Comparison of ENCODE assay signal across 14 cellular contexts in genomic region chr2:149901231-149901859, GRCh38.
DNase-seq lines count a peak whose midpoint lies in the region; ATAC-seq and TF ChIP-seq lines count a peak whose summit lies in the region.
"Had no signal": no experiment of that assay in that cellular context is flagged by ENCODE, and none has a peak within 500 bp of the region (broad histone marks: within the 10 kb centered on the region; RNA-seq: fewer than 3 reads in every experiment).

No MANE protein-coding gene starts in this region.

- H2AFZ ChIP-seq in IMR-90 (replicated peaks; ENCODE audit: low read length, poor library complexity): no peak overlapping the region
- peak overlapping the region; percentile 46 for H2AFZ ChIP-seq in neuronal stem cell (ENCODE audit: low read length)

- H2BK12ac ChIP-seq in neuronal stem cell (ENCODE audit: low read length): no peak overlapping the region

- H4K91ac ChIP-seq in IMR-90 (ENCODE audit: insufficient read depth, low read depth, low read length): no peak overlapping the region
- no peak overlapping the region for H4K91ac ChIP-seq in neuronal stem cell (ENCODE audit: low read depth, low read length, poor library complexity)

- H2BK20ac ChIP-seq in IMR-90 (ENCODE audit: low read depth, low read length): no peak overlapping the region

- in situ Hi-C loops in IMR-90 (cut with MboI; ENCODE audit: low sequenced_read_pairs): no loop called here

- H3K9me1 ChIP-seq in IMR-90 (ENCODE audit: insufficient read depth, low read length): no peaks in the 10 kb centered on the region

- H3K23ac ChIP-seq in IMR-90 (ENCODE audit: low read depth, low read length) (no peak overlapping the region), neuronal stem cell (ENCODE audit: low read depth, low read length, poor library complexity) (no peak overlapping the region), mesendoderm (ENCODE audit: low read length) (no peak overlapping the region)

- no peak overlapping the region for H2AK5ac ChIP-seq in IMR-90 (ENCODE audit: low read depth, low read length)
- H2AK5ac ChIP-seq in neuronal stem cell (ENCODE audit: low read depth, low read length): no peak overlapping the region
- no peak overlapping the region for H2AK5ac ChIP-seq in mesendoderm (ENCODE audit: low read length)

- H3K4ac ChIP-seq in IMR-90 (ENCODE audit: low read depth, low read length) (no peak overlapping the region), neuronal stem cell (ENCODE audit: low read length) (no peak overlapping the region), mesendoderm (ENCODE audit: low read depth, low read length) (no peak overlapping the region)

- no peak; the same call in 1 of the 2 replicates for ATAC-seq in IMR-90 (ENCODE audit: low read depth)
- ATAC-seq in HG03469 (IDR thresholded peaks at IDR 0.05; ENCODE audit: unreplicated experiment): no peak
- ATAC-seq: CD8-positive, alpha-beta T cell had no signal

- no peaks in the 10 kb centered on the region for H3K36me3 ChIP-seq in IMR-90 (ENCODE audit: control insufficient read depth, insufficient read depth, low read length)
- H3K36me3 ChIP-seq in neuronal stem cell (replicated peaks in 1 of 2; ENCODE audit: control insufficient read depth in 2 of 2, insufficient read depth in 2 of 2, low read length in 2 of 2): no peaks in the 10 kb centered on the region
- no peaks in the 10 kb centered on the region for H3K36me3 ChIP-seq in mesendoderm (ENCODE audit: control insufficient read depth, insufficient read depth, low read length)
- H3K36me3 ChIP-seq: HAP-1 had no signal

- no TSS peak for BruUV-seq in IMR-90 (replicated peaks; lab: Mats Ljungman, UMichigan)

- H2BK5ac ChIP-seq in IMR-90 (ENCODE audit: low read depth, low read length, poor library complexity, severe bottlenecking) (no peak overlapping the region), neuronal stem cell (ENCODE audit: low read length) (no peak overlapping the region), mesendoderm (ENCODE audit: low read length) (no peak overlapping the region)

- H3K79me1 ChIP-seq in IMR-90 (ENCODE audit: low read depth in 1 of 2, low read length in 2 of 2): no peaks in the 10 kb centered on the region
- H3K79me1 ChIP-seq in neuronal stem cell (ENCODE audit: low read depth, low read length): no peaks in the 10 kb centered on the region
- H3K79me1 ChIP-seq in mesendoderm (ENCODE audit: low read length): no peaks in the 10 kb centered on the region

- no peaks in the 10 kb centered on the region for H4K20me1 ChIP-seq in IMR-90 (ENCODE audit: insufficient read depth, low read length)

- no peaks in the 10 kb centered on the region for H3K9me3 ChIP-seq in IMR-90 (ENCODE audit: control insufficient read depth, insufficient read depth, low read length)
- peaks cover 0 to 2% of the 10 kb centered on the region in 2 donors for H3K9me3 ChIP-seq in neuronal stem cell (replicated peaks in 1 of 2; ENCODE audit: control insufficient read depth in 2 of 2, insufficient read depth in 1 of 2, low read depth in 1 of 2, low read length in 2 of 2)
- H3K9me3 ChIP-seq: HAP-1 had no signal

- POLR2A ChIA-PET in IMR-90 (lab: Charles Lee; ENCODE audit: unreplicated experiment): no interaction called here

- H3K4me2 ChIP-seq in IMR-90 (ENCODE audit: low read depth, low read length): no peak overlapping the region
- no peak overlapping the region for H3K4me2 ChIP-seq in neuronal stem cell (ENCODE audit: insufficient read depth, low read length, poor library complexity, severe bottlenecking)
- no peak overlapping the region for H3K4me2 ChIP-seq in mesendoderm (ENCODE audit: low read length)

- H3K56ac ChIP-seq in IMR-90 (ENCODE audit: extremely low read depth, insufficient read depth, low read length): no peak overlapping the region
- H3K56ac ChIP-seq in mesendoderm (ENCODE audit: low read length): no peak overlapping the region

- H2BK120ac ChIP-seq in IMR-90 (ENCODE audit: low read depth, low read length) (no peak overlapping the region), neuronal stem cell (ENCODE audit: low read depth, low read length) (no peak overlapping the region), mesendoderm (ENCODE audit: low read depth, low read length) (no peak overlapping the region)

- no peak for TF ChIP-seq RAD21 in IMR-90 (IDR thresholded peaks at IDR 0.05; ENCODE audit: low read length)

- H2BK15ac ChIP-seq in IMR-90 (ENCODE audit: low read depth, low read length): no peak overlapping the region
- no peak overlapping the region for H2BK15ac ChIP-seq in neuronal stem cell (ENCODE audit: low read length)
- H2BK15ac ChIP-seq in mesendoderm (replicated peaks; ENCODE audit: low read depth): no peak overlapping the region

- H3K4me3 ChIP-seq in IMR-90 (ENCODE audit: insufficient read depth, low read depth, low read length) (no peak overlapping the region), neuronal stem cell (ENCODE audit: low read length in 2 of 2) (no peak overlapping the region), mesendoderm (ENCODE audit: low read length) (no peak overlapping the region)
- H3K4me3 ChIP-seq: HAP-1 had no signal

- H3K27me3 ChIP-seq in IMR-90 (ENCODE audit: control insufficient read depth, insufficient read depth, low read length) (no peaks in the 10 kb centered on the region), neuronal stem cell (ENCODE audit: control insufficient read depth in 3 of 3, insufficient read depth in 3 of 3, low read depth in 1 of 3, low read length in 3 of 3) (no peaks in the 10 kb centered on the region), mesendoderm (ENCODE audit: insufficient read depth, low read length, poor library complexity) (no peaks in the 10 kb centered on the region)

- H3K18ac ChIP-seq in IMR-90 (ENCODE audit: low read depth, low read length) (no peak overlapping the region; the same call in 1 of the 2 replicates), neuronal stem cell (ENCODE audit: low read length) (no peak overlapping the region), mesendoderm (ENCODE audit: low read length) (no peak overlapping the region)

- H4K8ac ChIP-seq in IMR-90 (ENCODE audit: low read depth in 2 of 2, low read length in 2 of 2): no peak overlapping the region; a peak in 1 of 4 replicates
- H4K8ac ChIP-seq in neuronal stem cell (ENCODE audit: low read depth, low read length): no peak overlapping the region
- H4K8ac ChIP-seq in mesendoderm (ENCODE audit: low read depth, low read length): no peak overlapping the region

- no peak overlapping the region for H2AK9ac ChIP-seq in IMR-90 (replicated peaks; ENCODE audit: low read depth, low read length, poor library complexity)

- DNase-seq in AG08395 (ENCODE audit: low spot score): peak; percentile 10
- DNase-seq in IMR-90: peak; percentile 39
- peak; percentile 48 for DNase-seq in fibroblast of peridontal ligament (ENCODE audit: extremely low read depth)
- no peak for DNase-seq in neuronal stem cell (ENCODE audit: low spot score)
- no peak for DNase-seq in occipital lobe (lab: John Stamatoyannopoulos, UW)
- no peak for DNase-seq in mesendoderm
- no peak for DNase-seq in kidney tubule cell (ENCODE audit: low spot score)
- DNase-seq: CD8-positive, alpha-beta T cell; COR-L47; DMS153; DMS79 treated with DMSO at 0.1 percent for 48 hours; GDM1 had no signal

- CTCF ChIA-PET in IMR-90 (lab: Yijun Ruan, JAX): interaction anchor here (0.6 kb wide), 1 partner anchor 163 kb away, joined by 3 read pairs; no protein-coding TSS in a partner anchor

- H3K14ac ChIP-seq in IMR-90 (replicated peaks; ENCODE audit: low read depth, low read length) (no peak overlapping the region; the same call in 1 of the 2 replicates), neuronal stem cell (ENCODE audit: low read length) (no peak overlapping the region)

- intact Hi-C loops in IMR-90 (cut with micrococcal nuclease): loop anchor here (10.0 kb wide), 1 partner anchor 307 kb away; no protein-coding TSS in a partner anchor

- no peak overlapping the region for H3K9ac ChIP-seq in IMR-90 (ENCODE audit: low read depth, low read length)
- H3K9ac ChIP-seq in neuronal stem cell (ENCODE audit: low read depth, low read length, poor library complexity): no peak overlapping the region
- H3K9ac ChIP-seq in mesendoderm (ENCODE audit: low read length): no peak overlapping the region

- no peak overlapping the region for H4K5ac ChIP-seq in IMR-90 (ENCODE audit: low read depth, low read length)
- H4K5ac ChIP-seq in mesendoderm (ENCODE audit: low read length): no peak overlapping the region

- no peaks in the 10 kb centered on the region for H3K79me2 ChIP-seq in mesendoderm (ENCODE audit: control insufficient read depth, insufficient read depth, low read length)

- H3K27ac ChIP-seq in IMR-90 (ENCODE audit: insufficient read depth, low read length) (no peak overlapping the region), neuronal stem cell (replicated peaks; ENCODE audit: low read length) (no peak overlapping the region), mesendoderm (ENCODE audit: low read depth, low read length) (no peak overlapping the region)

- peaks cover 3% of the 10 kb centered on the region; the same call in 1 of the 2 replicates for H3K4me1 ChIP-seq in IMR-90 (ENCODE audit: control insufficient read depth, insufficient read depth, low read length)
- H3K4me1 ChIP-seq in neuronal stem cell (ENCODE audit: control insufficient read depth in 2 of 2, insufficient read depth in 1 of 2, low read depth in 1 of 2, low read length in 2 of 2): peaks cover 2 to 9% of the 10 kb centered on the region in 2 donors
- peaks cover 2% of the 10 kb centered on the region for H3K4me1 ChIP-seq in mesendoderm (ENCODE audit: control insufficient read depth, low read depth, low read length)

- TF ChIP-seq POLR2A in IMR-90 (IDR thresholded peaks at IDR 0.05; ENCODE audit: low read depth, low read length): no peak

- dilution Hi-C loops in IMR-90 (cut with HindIII; ENCODE audit: low sequenced_read_pairs, unreplicated experiment): no loop called here

- 100% methylated on average over 1 of the region's 4 CpGs; no CpG with 5 or more reads in 1 of the 2 experiments for WGBS in IMR-90 (ENCODE audit: extremely low coverage in 2 of 2, insufficient read length in 1 of 2), 2 experiments
- WGBS in neuronal stem cell (ENCODE audit: extremely low coverage in 2 of 2, insufficient read length in 2 of 2, insufficient replicate concordance in 1 of 2), 2 donors: no CpG with 5 or more reads among the region's 4 CpGs
- WGBS in mesendoderm (ENCODE audit: extremely low coverage, insufficient coverage, low lambda C conversion rate): no CpG with 5 or more reads among the region's 4 CpGs

- TF ChIP-seq CTCF in IMR-90 (conservative IDR thresholded peaks at IDR 0.05; ENCODE audit: low read depth, low read length): no peak

TF ChIP-seq in IMR-90, 13 proteins besides CTCF, POLR2A, EP300 and RAD21:
- no peak for TF ChIP-seq RCOR1 (IDR thresholded peaks at IDR 0.05; ENCODE audit: insufficient replicate concordance, low read length)
- TF ChIP-seq MAFK (IDR thresholded peaks at IDR 0.05; ENCODE audit: low read depth, low read length): peak; percentile 68
TF ChIP-seq in IMR-90: peak in this region for 1.

Comparison
In these comparisons a context has a peak if more than half of its experiments do, and no peak if none do; other contexts are left out.
1. DNase-seq: peak in AG08395 (single experiment), IMR-90 (single experiment) and fibroblast of peridontal ligament (single experiment); none in neuronal stem cell (single experiment), occipital lobe (single experiment), mesendoderm (single experiment) and kidney tubule cell (single experiment).